In genomic region chr17:45135192-45135977, GRCh38 we compare ENCODE assay signal across 1 cellular context.
TF ChIP-seq lines count a peak whose summit lies in the region.

TSS of gene ACBD4 (plus strand) at chr17:45135687. CDS start at chr17:45136145, 458 bp downstream.

TF ChIP-seq in HepG2, 621 proteins besides CTCF, POLR2A, EP300 and RAD21 (continued from another document and continues in another):
- TF ChIP-seq AFF4 (CRISPR knock-in tag; IDR thresholded peaks at IDR 0.05) (no peak), STAT5B (CRISPR knock-in tag; IDR thresholded peaks at IDR 0.05) (peak; percentile 28; the same call in 1 of the 2 replicates), TCF7 (IDR thresholded peaks at IDR 0.05; ENCODE audit: low read depth) (no peak), ZNF816 (CRISPR knock-in tag; IDR thresholded peaks at IDR 0.05; ENCODE audit: borderline replicate concordance) (peak; percentile 92; the same call in 1 of the 2 replicates), ZNF430 (CRISPR knock-in tag; IDR thresholded peaks at IDR 0.05) (peak; percentile 48; the same call in 1 of the 2 replicates), HOMEZ (CRISPR knock-in tag; IDR thresholded peaks at IDR 0.05; ENCODE audit: low read depth) (peak; percentile 91), TARDBP (CRISPR knock-in tag; IDR thresholded peaks at IDR 0.05) (peak; percentile 94; the same call in 1 of the 2 replicates), ZNF543 (CRISPR knock-in tag; IDR thresholded peaks at IDR 0.05) (peak; percentile 87; the same call in 1 of the 2 replicates), ERF (CRISPR knock-in tag; IDR thresholded peaks at IDR 0.05) (peak; percentile 95), CAMTA2 (CRISPR knock-in tag; IDR thresholded peaks at IDR 0.05; ENCODE audit: borderline replicate concordance) (no peak; the same call in 1 of the 2 replicates), ZNF225 (CRISPR knock-in tag; IDR thresholded peaks at IDR 0.05) (no peak), KDM4B (CRISPR knock-in tag; IDR thresholded peaks at IDR 0.05) (peak; percentile 89; the same call in 1 of the 2 replicates), ZBTB46 (CRISPR knock-in tag; IDR thresholded peaks at IDR 0.05; ENCODE audit: borderline replicate concordance) (no peak), UBTF (CRISPR knock-in tag; IDR thresholded peaks at IDR 0.05) (peak; percentile 90), NR2F1 (CRISPR knock-in tag; IDR thresholded peaks at IDR 0.05) (peak; percentile 69 to 72), BCLAF1 (IDR thresholded peaks at IDR 0.05) (no peak), ZNF747 (CRISPR knock-in tag; IDR thresholded peaks at IDR 0.05; ENCODE audit: borderline replicate concordance) (peak; percentile 92), AKNA (CRISPR knock-in tag; IDR thresholded peaks at IDR 0.05; ENCODE audit: borderline replicate concordance) (peak; percentile 72; the same call in 1 of the 2 replicates), MZF1 (CRISPR knock-in tag; IDR thresholded peaks at IDR 0.05; ENCODE audit: borderline replicate concordance) (no peak), KLF11 (CRISPR knock-in tag; IDR thresholded peaks at IDR 0.05) (peak; percentile 85; the same call in 1 of the 2 replicates), EED (CRISPR knock-in tag; IDR thresholded peaks at IDR 0.05) (peak; percentile 98)
- TF ChIP-seq, protein P1, sequence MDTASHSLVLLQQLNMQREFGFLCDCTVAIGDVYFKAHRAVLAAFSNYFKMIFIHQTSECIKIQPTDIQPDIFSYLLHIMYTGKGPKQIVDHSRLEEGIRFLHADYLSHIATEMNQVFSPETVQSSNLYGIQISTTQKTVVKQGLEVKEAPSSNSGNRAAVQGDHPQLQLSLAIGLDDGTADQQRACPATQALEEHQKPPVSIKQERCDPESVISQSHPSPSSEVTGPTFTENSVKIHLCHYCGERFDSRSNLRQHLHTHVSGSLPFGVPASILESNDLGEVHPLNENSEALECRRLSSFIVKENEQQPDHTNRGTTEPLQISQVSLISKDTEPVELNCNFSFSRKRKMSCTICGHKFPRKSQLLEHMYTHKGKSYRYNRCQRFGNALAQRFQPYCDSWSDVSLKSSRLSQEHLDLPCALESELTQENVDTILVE (CRISPR knock-in tag; IDR thresholded peaks at IDR 0.05), result peak; percentile 90
- TF ChIP-seq, protein P2, sequence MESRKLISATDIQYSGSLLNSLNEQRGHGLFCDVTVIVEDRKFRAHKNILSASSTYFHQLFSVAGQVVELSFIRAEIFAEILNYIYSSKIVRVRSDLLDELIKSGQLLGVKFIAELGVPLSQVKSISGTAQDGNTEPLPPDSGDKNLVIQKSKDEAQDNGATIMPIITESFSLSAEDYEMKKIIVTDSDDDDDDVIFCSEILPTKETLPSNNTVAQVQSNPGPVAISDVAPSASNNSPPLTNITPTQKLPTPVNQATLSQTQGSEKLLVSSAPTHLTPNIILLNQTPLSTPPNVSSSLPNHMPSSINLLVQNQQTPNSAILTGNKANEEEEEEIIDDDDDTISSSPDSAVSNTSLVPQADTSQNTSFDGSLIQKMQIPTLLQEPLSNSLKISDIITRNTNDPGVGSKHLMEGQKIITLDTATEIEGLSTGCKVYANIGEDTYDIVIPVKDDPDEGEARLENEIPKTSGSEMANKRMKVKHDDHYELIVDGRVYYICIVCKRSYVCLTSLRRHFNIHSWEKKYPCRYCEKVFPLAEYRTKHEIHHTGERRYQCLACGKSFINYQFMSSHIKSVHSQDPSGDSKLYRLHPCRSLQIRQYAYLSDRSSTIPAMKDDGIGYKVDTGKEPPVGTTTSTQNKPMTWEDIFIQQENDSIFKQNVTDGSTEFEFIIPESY (CRISPR knock-in tag; IDR thresholded peaks at IDR 0.05), result peak; percentile 96
